17 cellular contexts compared by ENCODE assay signal in the genomic region with DNA sequence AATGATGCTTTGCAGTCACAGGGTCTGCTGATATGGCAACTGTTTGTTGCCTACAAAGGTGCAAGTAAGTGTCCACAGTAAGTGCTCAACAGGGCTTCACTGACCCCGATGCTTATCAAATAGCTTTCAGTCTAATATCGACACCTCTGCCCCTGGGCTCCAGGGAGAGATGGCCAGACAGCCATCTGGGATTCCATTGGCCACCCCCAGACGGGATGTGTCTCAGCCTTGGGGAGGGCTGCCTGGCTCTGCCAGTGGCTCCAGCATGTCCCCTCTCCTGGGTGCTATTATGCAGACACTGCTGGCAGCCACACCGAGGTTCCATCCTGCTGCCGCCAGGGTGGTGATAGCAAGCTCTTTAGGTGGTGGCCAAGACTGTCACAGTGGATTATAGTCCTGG. TPM values are rescaled to one million over a fixed set of nuclear protein-coding genes. Genes with fewer than 3 reads are reported as not detected.
DNase-seq lines count a peak whose midpoint lies in the region; ATAC-seq and TF ChIP-seq lines count a peak whose summit lies in the region.
"Had no signal": no experiment of that assay in that cellular context is flagged by ENCODE, and none has a peak within 500 bp of the region (broad histone marks: within the 10 kb centered on the region; RNA-seq: fewer than 3 reads in every experiment).

No MANE protein-coding gene starts in this region.

- H3K27me3 Mint-ChIP-seq in activated CD8-positive, alpha-beta T cell treated with anti-CD3 and anti-CD28 coated beads for 36 hours: no peaks in the 10 kb centered on the region
- H3K27me3 Mint-ChIP-seq: B cell had no signal

- intact Hi-C loops in activated CD8-positive, alpha-beta T cell treated with anti-CD3 and anti-CD28 coated beads for 36 hours (cut with micrococcal nuclease): no loop called here
- intact Hi-C loops in left ventricle myocardium superior (cut with micrococcal nuclease): loop anchor here (10.0 kb wide), 1 partner anchor 266 kb away; no protein-coding TSS in a partner anchor
- intact Hi-C loops in head of caudate nucleus (cut with DNase I): loop anchor here (5.0 kb wide), 1 partner anchor 269 kb away; no protein-coding TSS in a partner anchor

- H3K9me3 Mint-ChIP-seq in activated CD8-positive, alpha-beta T cell treated with anti-CD3 and anti-CD28 coated beads for 36 hours: no peaks in the 10 kb centered on the region
- no peaks in the 10 kb centered on the region for H3K9me3 Mint-ChIP-seq in stimulated activated effector memory CD8-positive, alpha-beta T cell treated with anti-CD3 and anti-CD28 coated beads, Interleukin-12 subunit alpha, Interleukin-12 subunit beta, amount 100 ng/mL, for 72 hours
- H3K9me3 Mint-ChIP-seq: activated T-cell treated with anti-CD3 and anti-CD28 coated beads, Interleukin-2, amount 50 U/mL, for 72 hours; endodermal cell had no signal

- peak overlapping the region; percentile 70 for H3K27ac Mint-ChIP-seq in activated CD8-positive, alpha-beta T cell treated with anti-CD3 and anti-CD28 coated beads for 36 hours
- peak overlapping the region; percentile 26 for H3K27ac Mint-ChIP-seq in stimulated activated effector memory CD8-positive, alpha-beta T cell treated with anti-CD3 and anti-CD28 coated beads, Interleukin-12 subunit alpha, Interleukin-12 subunit beta, amount 100 ng/mL, for 72 hours
- H3K27ac Mint-ChIP-seq: activated T-cell treated with anti-CD3 and anti-CD28 coated beads, Interleukin-2, amount 50 U/mL, for 72 hours; B cell; endodermal cell had no signal

- peaks cover 17% of the 10 kb centered on the region for H3K36me3 Mint-ChIP-seq in activated CD8-positive, alpha-beta T cell treated with anti-CD3 and anti-CD28 coated beads for 36 hours (ENCODE audit: low read depth)
- H3K36me3 Mint-ChIP-seq in stimulated activated effector memory CD8-positive, alpha-beta T cell treated with anti-CD3 and anti-CD28 coated beads, Interleukin-12 subunit alpha, Interleukin-12 subunit beta, amount 100 ng/mL, for 72 hours: peaks cover 84% of the 10 kb centered on the region

- peaks cover 4% of the 10 kb centered on the region for H3K4me1 Mint-ChIP-seq in activated CD8-positive, alpha-beta T cell treated with anti-CD3 and anti-CD28 coated beads for 36 hours (ENCODE audit: low read depth)
- H3K4me1 Mint-ChIP-seq in stimulated activated effector memory CD8-positive, alpha-beta T cell treated with anti-CD3 and anti-CD28 coated beads, Interleukin-12 subunit alpha, Interleukin-12 subunit beta, amount 100 ng/mL, for 72 hours: peaks cover 9% of the 10 kb centered on the region

- H3K4me3 Mint-ChIP-seq in activated CD8-positive, alpha-beta T cell treated with anti-CD3 and anti-CD28 coated beads for 36 hours: no peak overlapping the region
- H3K4me3 Mint-ChIP-seq in stimulated activated effector memory CD8-positive, alpha-beta T cell treated with anti-CD3 and anti-CD28 coated beads, Interleukin-12 subunit alpha, Interleukin-12 subunit beta, amount 100 ng/mL, for 72 hours: no peak overlapping the region
- H3K4me3 Mint-ChIP-seq: activated T-cell treated with anti-CD3 and anti-CD28 coated beads, Interleukin-2, amount 50 U/mL, for 72 hours; B cell; endodermal cell had no signal

- ATAC-seq in activated CD8-positive, alpha-beta T cell treated with anti-CD3 and anti-CD28 coated beads for 36 hours: no peak
- peak; percentile 88 for ATAC-seq in left ventricle myocardium superior
- ATAC-seq in stimulated activated effector memory CD8-positive, alpha-beta T cell treated with anti-CD3 and anti-CD28 coated beads, Interleukin-12 subunit alpha, Interleukin-12 subunit beta, amount 100 ng/mL, for 72 hours: no peak
- ATAC-seq in GM18867 (IDR thresholded peaks at IDR 0.05; ENCODE audit: unreplicated experiment): no peak
- ATAC-seq: activated T-cell treated with anti-CD3 and anti-CD28 coated beads, Interleukin-2, amount 50 U/mL, for 72 hours; left colon had no signal

- DNase-seq in NCI-H69 (lab: John Stamatoyannopoulos, UW): peak; percentile 37
- DNase-seq in activated CD8-positive, alpha-beta T cell treated with anti-CD3 and anti-CD28 coated beads for 36 hours: no peak
- peak; percentile 85 for DNase-seq in left ventricle myocardium superior
- DNase-seq in stimulated activated effector memory CD8-positive, alpha-beta T cell treated with anti-CD3 and anti-CD28 coated beads, Interleukin-12 subunit alpha, Interleukin-12 subunit beta, amount 100 ng/mL, for 72 hours (ENCODE audit: low spot score in 2 of 2): no peak
- DNase-seq in head of caudate nucleus: no peak
- DNase-seq in activated effector memory CD4-positive, alpha-beta T cell treated with anti-CD3 and anti-CD28 coated beads, Interleukin-2, amount 50 U/mL, for 16 hours: no peak
- DNase-seq: activated CD4-positive, alpha-beta T cell treated with anti-CD3 and anti-CD28 coated beads, Interleukin-2, amount 50 U/mL, for 1 hour; activated T-cell treated with anti-CD3 and anti-CD28 coated beads, Interleukin-2, amount 50 U/mL, for 72 hours; endodermal cell; GF-D8; NCI-H2029 treated with DMSO at 0.1 percent for 48 hours; NCI-H526; PC-9; stimulated activated CD4-positive, alpha-beta T cell treated with anti-CD3 and anti-CD28 coated beads, Interleukin-4, amount 100 ng/mL, for 1 hour had no signal

- CTCF ChIA-PET in activated CD8-positive, alpha-beta T cell treated with anti-CD3 and anti-CD28 coated beads for 36 hours (lab: Charles Lee): interaction anchor here (0.6 to 4.0 kb wide), 7 partner anchors 8 to 269 kb away, joined by 3 to 29 read pairs (median 6); no protein-coding TSS in a partner anchor

- POLR2A ChIA-PET in activated CD8-positive, alpha-beta T cell treated with anti-CD3 and anti-CD28 coated beads for 36 hours (lab: Charles Lee): interaction anchor here (0.8 to 1.1 kb wide), 3 partner anchors 9 to 193 kb away, joined by 3 read pairs; no protein-coding TSS in a partner anchor

- no peak for TF ChIP-seq CTCF in activated CD8-positive, alpha-beta T cell treated with anti-CD3 and anti-CD28 coated beads for 36 hours (IDR thresholded peaks at IDR 0.05)

RNA-seq across cellular contexts. Expression of a gene that starts 57.4 kb away (rescaled TPM):
- total RNA-seq in activated CD8-positive, alpha-beta T cell treated with anti-CD3 and anti-CD28 coated beads for 36 hours: 10 to 100 TPM; 52.3 to 59.3 TPM
- total RNA-seq in left ventricle myocardium superior: 254 TPM

Comparison
In these comparisons a context has a peak if more than half of its experiments do, and no peak if none do; other contexts are left out.
1. DNase-seq: peak in NCI-H69 (single experiment) and left ventricle myocardium superior (single experiment); none in activated CD8-positive, alpha-beta T cell treated with anti-CD3 and anti-CD28 coated beads for 36 hours (single experiment), stimulated activated effector memory CD8-positive, alpha-beta T cell treated with anti-CD3 and anti-CD28 coated beads, Interleukin-12 subunit alpha, Interleukin-12 subunit beta, amount 100 ng/mL, for 72 hours (0 of 2), head of caudate nucleus (0 of 42) and activated effector memory CD4-positive, alpha-beta T cell treated with anti-CD3 and anti-CD28 coated beads, Interleukin-2, amount 50 U/mL, for 16 hours (single experiment).